In genomic region chr1:46665983-46666382, GRCh38 we compare ENCODE assay signal across 27 cellular contexts. TPM values are rescaled to one million over a fixed set of nuclear protein-coding genes. Genes with fewer than 3 reads are reported as not detected.
DNase-seq lines count a peak whose midpoint lies in the region; ATAC-seq and TF ChIP-seq lines count a peak whose summit lies in the region.
"Had no signal": no experiment of that assay in that cellular context is flagged by ENCODE, and none has a peak within 500 bp of the region (broad histone marks: within the 10 kb centered on the region; RNA-seq: fewer than 3 reads in every experiment).

No MANE protein-coding gene starts in this region.

- H3K4me3 ChIP-seq in GM23338 (peak overlapping the region; percentile 92), HUES6 (ENCODE audit: low read depth, low read length) (peak overlapping the region; percentile 86; the same call in 1 of the 2 replicates), coronary artery (peak overlapping the region; percentile 94), neural cell (ENCODE audit: low read length) (peak overlapping the region; percentile 72), suprapubic skin (no peak overlapping the region)
- H3K4me3 ChIP-seq: thyroid gland had no signal

- H3K9me3 ChIP-seq in HUES6 (ENCODE audit: control insufficient read depth, insufficient read depth, low read depth, low read length): no peaks in the 10 kb centered on the region
- no peaks in the 10 kb centered on the region for H3K9me3 ChIP-seq in neural cell (ENCODE audit: low read length)
- H3K9me3 ChIP-seq in suprapubic skin: no peaks in the 10 kb centered on the region
- H3K9me3 ChIP-seq: left ventricle myocardium inferior, thyroid gland had no signal

- no peaks in the 10 kb centered on the region for H3F3A ChIP-seq in GM23338 (replicated peaks; ENCODE audit: low read depth)
- H3F3A ChIP-seq in neural cell (ENCODE audit: insufficient read depth, low read length, poor library complexity, severe bottlenecking): no peaks in the 10 kb centered on the region

- TF ChIP-seq EP300 in neural cell (conservative IDR thresholded peaks at IDR 0.05; ENCODE audit: poor library complexity, severe bottlenecking) (no peak), suprapubic skin (IDR thresholded peaks at IDR 0.05) (no peak)

- H3K27me3 Mint-ChIP-seq in GM23338 (ENCODE audit: insufficient read depth, low read depth, poor library complexity): no peaks in the 10 kb centered on the region
- H3K27me3 Mint-ChIP-seq: activated T-cell treated with anti-CD3 and anti-CD28 coated beads, Interleukin-2, amount 50 U/mL, for 24 hours; naive B cell had no signal

- no peak for TF ChIP-seq POLR2A in suprapubic skin (IDR thresholded peaks at IDR 0.05)

- H3K36me3 ChIP-seq in GM23338 (ENCODE audit: insufficient read depth) (peaks cover 4% of the 10 kb centered on the region), HUES6 (ENCODE audit: control insufficient read depth, insufficient read depth, low read length) (peaks cover 16% of the 10 kb centered on the region), neural cell (ENCODE audit: insufficient read depth, low read length) (peaks cover 9% of the 10 kb centered on the region), suprapubic skin (peaks cover 19% of the 10 kb centered on the region)

- H3K27me3 ChIP-seq in GM23338 (ENCODE audit: insufficient read depth) (no peaks in the 10 kb centered on the region), HUES6 (ENCODE audit: control insufficient read depth, insufficient read depth, low read length) (no peaks in the 10 kb centered on the region), neural cell (ENCODE audit: insufficient read depth, low read depth, low read length) (no peaks in the 10 kb centered on the region), suprapubic skin (no peaks in the 10 kb centered on the region)
- H3K27me3 ChIP-seq: thyroid gland had no signal

- H2AFZ ChIP-seq in GM23338 (no peak overlapping the region), neural cell (ENCODE audit: low read depth, low read length) (no peak overlapping the region)

- ATAC-seq in GM23338 (peak; percentile 39), GM18870 (IDR thresholded peaks at IDR 0.05; ENCODE audit: unreplicated experiment) (no peak)
- ATAC-seq: HepG2, Panc1, sciatic nerve had no signal

- 100% methylated on average over 2 of the region's 2 CpGs for WGBS in suprapubic skin

- H3K4me1 ChIP-seq in GM23338 (ENCODE audit: insufficient read depth) (peaks cover 23% of the 10 kb centered on the region), HUES6 (ENCODE audit: control insufficient read depth, insufficient read depth, low read length) (peaks cover 22% of the 10 kb centered on the region), suprapubic skin (peaks cover 27% of the 10 kb centered on the region)

- TF ChIP-seq CTCF in GM23338 (conservative IDR thresholded peaks at IDR 0.05; ENCODE audit: low read depth in 2 of 2) (peak in 1 of 2 experiments; percentile 22; a peak in 1 of 4 replicates), coronary artery (IDR thresholded peaks at IDR 0.05) (no peak), neural cell (IDR thresholded peaks at IDR 0.05; ENCODE audit: poor library complexity, severe bottlenecking) (no peak), suprapubic skin (IDR thresholded peaks at IDR 0.05) (no peak)

- no peak for TF ChIP-seq RAD21 in neural cell (conservative IDR thresholded peaks at IDR 0.05)

- H3K79me2 ChIP-seq in GM23338 (replicated peaks; ENCODE audit: insufficient read depth) (peaks cover 20% of the 10 kb centered on the region), neural cell (replicated peaks; ENCODE audit: insufficient read depth, low read length) (no peaks in the 10 kb centered on the region)

- no peaks in the 10 kb centered on the region for H3K9me2 ChIP-seq in GM23338 (ENCODE audit: insufficient read depth)
- no peaks in the 10 kb centered on the region for H3K9me2 ChIP-seq in neural cell (ENCODE audit: insufficient read depth, low read length)

- peak overlapping the region; percentile 10; the same call in 1 of the 3 replicates for H3K4me3 Mint-ChIP-seq in GM23338
- H3K4me3 Mint-ChIP-seq: activated T-cell treated with anti-CD3 and anti-CD28 coated beads, Interleukin-2, amount 50 U/mL, for 24 hours had no signal

- H3K4me2 ChIP-seq in GM23338 (peak overlapping the region; percentile 99), neural cell (ENCODE audit: low read length) (no peak overlapping the region)

- H3K4me1 Mint-ChIP-seq in GM23338: peaks cover 19% of the 10 kb centered on the region

- DNase-seq in GM23338 (ENCODE audit: low spot score) (peak; percentile 53), coronary artery (ENCODE audit: low spot score) (no peak), GDM1 (lab: John Stamatoyannopoulos, UW) (no peak), suprapubic skin (ENCODE audit: low spot score in 2 of 2) (no peak)
- DNase-seq: activated CD4-positive, alpha-beta T cell treated with anti-CD3 and anti-CD28 coated beads for 1 hour; activated T-cell treated with anti-CD3 and anti-CD28 coated beads, Interleukin-2, amount 50 U/mL, for 24 hours; DMS 273 treated with DMSO at 0.1 percent for 48 hours; effector CD8-positive, alpha-beta T cell; foreskin melanocyte; left ventricle myocardium inferior; naive B cell; NCI-H187; NCI-H526; SIG-M5; stimulated activated CD4-positive, alpha-beta T cell treated with anti-CD3 and anti-CD28 coated beads, Interleukin-4, amount 100 ng/mL, for 4 hours; stimulated activated naive CD4-positive, alpha-beta T cell; SW 1271; thyroid gland had no signal

- no peaks in the 10 kb centered on the region for H3K9me3 Mint-ChIP-seq in GM23338
- H3K9me3 Mint-ChIP-seq: activated T-cell treated with anti-CD3 and anti-CD28 coated beads, Interleukin-2, amount 50 U/mL, for 24 hours; naive B cell had no signal

- H3K36me3 Mint-ChIP-seq in GM23338 (ENCODE audit: low read depth): peaks cover 25% of the 10 kb centered on the region; the same call in 2 of the 3 replicates

- H4K20me1 ChIP-seq in GM23338 (replicated peaks; ENCODE audit: insufficient read depth): peaks cover 9% of the 10 kb centered on the region; the same call in 1 of the 2 replicates
- no peaks in the 10 kb centered on the region for H4K20me1 ChIP-seq in neural cell (ENCODE audit: insufficient read depth)

- no peak overlapping the region for H3K9ac ChIP-seq in HUES6 (ENCODE audit: low read length)
- no peak overlapping the region for H3K9ac ChIP-seq in neural cell (ENCODE audit: low read length)

- H3K27ac Mint-ChIP-seq in GM23338: no peak overlapping the region

- H3K27ac ChIP-seq in GM23338 (ENCODE audit: low read depth): no peak overlapping the region
- no peak overlapping the region for H3K27ac ChIP-seq in HUES6 (ENCODE audit: low read depth, low read length)
- H3K27ac ChIP-seq in coronary artery: no peak overlapping the region
- no peak overlapping the region for H3K27ac ChIP-seq in neural cell (ENCODE audit: low read length)
- H3K27ac ChIP-seq in suprapubic skin: no peak overlapping the region
- H3K27ac ChIP-seq: left ventricle myocardium inferior, thyroid gland had no signal

TF ChIP-seq in GM23338, 12 proteins besides CTCF, POLR2A, EP300 and RAD21 (continues in another document):
- TF ChIP-seq ZNF331 (CRISPR knock-in tag; IDR thresholded peaks at IDR 0.05; ENCODE audit: low read depth) (no peak), EZH2 (IDR thresholded peaks at IDR 0.05; ENCODE audit: low read depth, unreplicated experiment) (no peak), CREB1 (CRISPR knock-in tag; IDR thresholded peaks at IDR 0.05; ENCODE audit: low read depth) (no peak)

TF ChIP-seq in neural cell, 6 proteins besides CTCF, POLR2A, EP300 and RAD21 (continues in another document):
- TF ChIP-seq REST (IDR thresholded peaks at IDR 0.05; ENCODE audit: borderline replicate concordance): no peak
- no peak for TF ChIP-seq POLR2AphosphoS5 (IDR thresholded peaks at IDR 0.05)

RNA-seq across cellular contexts. Expression of gene ATPAF1, which starts 2.2 kb away (rescaled TPM):
- total RNA-seq in GM23338 (2014; rRNA removed; shearing (Covaris generic)): 45.9 and 67.6 TPM in 2 replicates
- polyA plus RNA-seq in GM23338 (2016; fragmentation: Nextera tagmentation; extraction: Ambion mirVana): 35.9 and 41.2 TPM in 2 replicates
- polyA plus RNA-seq in neural cell: 80.7 and 88.4 TPM in 2 replicates
- 92.1 and 102 TPM in 2 replicates for polyA minus RNA-seq in neural cell
- 10 to 100 TPM; 29.0 to 43.6 (median 30.9) TPM for total RNA-seq in suprapubic skin

RNA-seq across cellular contexts. Expression of gene TEX38, which starts 5.7 kb away (rescaled TPM):
- total RNA-seq in GM23338 (2014; rRNA removed; shearing (Covaris generic)): not detected in 2 replicates
- polyA plus RNA-seq in GM23338 (2016; fragmentation: Nextera tagmentation; extraction: Ambion mirVana) (0.37 TPM in 1 of 2 replicates, not detected in the other), neural cell (not detected in 2 replicates)
- polyA minus RNA-seq in neural cell: not detected in 2 replicates
- not detected for total RNA-seq in suprapubic skin
- total RNA-seq: cerebellum, H4, HepG2, sciatic nerve had no signal
- polyA plus RNA-seq: esophagus had no signal

RNA-seq across cellular contexts. Expression of gene MOB3C, which starts 49.4 kb away (rescaled TPM):
- 6.2 and 6.3 TPM in 2 replicates for total RNA-seq in GM23338 (2014; rRNA removed; shearing (Covaris generic))
- polyA plus RNA-seq in GM23338 (2016; fragmentation: Nextera tagmentation; extraction: Ambion mirVana) (0.78 and 1.1 TPM in 2 replicates), neural cell (0.41 and 1.2 TPM in 2 replicates)
- 0.73 and 0.81 TPM in 2 replicates for polyA minus RNA-seq in neural cell
- total RNA-seq in suprapubic skin: 10 to 100 TPM in 3 of 4 donors, 1 to 10 TPM in 1; 8.0 to 14.1 (median 11.6) TPM

RNA-seq across cellular contexts. Expression of gene EFCAB14, which starts 52.9 kb away (rescaled TPM):
- total RNA-seq in GM23338 (2014; rRNA removed; shearing (Covaris generic)): 48.7 and 49.0 TPM in 2 replicates
- polyA plus RNA-seq in GM23338 (2016; fragmentation: Nextera tagmentation; extraction: Ambion mirVana): 20.8 and 23.3 TPM in 2 replicates
- 7.6 and 8.0 TPM in 2 replicates for polyA plus RNA-seq in neural cell
- 16.1 and 17.8 TPM in 2 replicates for polyA minus RNA-seq in neural cell
- 100 to 1,000 TPM in 3 of 4 donors, 10 to 100 TPM in 1; 87.9 to 136 (median 121) TPM for total RNA-seq in suprapubic skin
